ENCODE assay signal across 1 cellular context in genomic region chr9:6646028-6646636, GRCh38.
TF ChIP-seq lines count a peak whose summit lies in the region.

No MANE protein-coding gene starts in this region.

TF ChIP-seq in HepG2, 621 proteins besides CTCF, POLR2A, EP300 and RAD21 (continued from another document):
- TF ChIP-seq ARID3A (IDR thresholded peaks at IDR 0.05; ENCODE audit: low read depth, low read length) (no peak), THAP9 (CRISPR knock-in tag; IDR thresholded peaks at IDR 0.05; ENCODE audit: borderline replicate concordance) (no peak), ZNF629 (CRISPR knock-in tag; conservative IDR thresholded peaks at IDR 0.05) (no peak), ZKSCAN5 (CRISPR knock-in tag; IDR thresholded peaks at IDR 0.05) (no peak), ZNF576 (CRISPR knock-in tag; IDR thresholded peaks at IDR 0.05) (no peak), PHF5A (CRISPR knock-in tag; IDR thresholded peaks at IDR 0.05; ENCODE audit: low read depth, unreplicated experiment) (no peak), HDAC2 (CRISPR knock-in tag; IDR thresholded peaks at IDR 0.05) (no peak), MED8 (CRISPR knock-in tag; IDR thresholded peaks at IDR 0.05; ENCODE audit: insufficient replicate concordance) (no peak), GATAD1 (CRISPR knock-in tag; IDR thresholded peaks at IDR 0.05) (no peak), ISL2 (CRISPR knock-in tag; IDR thresholded peaks at IDR 0.05) (0 out of 2 replicates have a peak, but pooled peaks have one; percentile 14), MYC (CRISPR knock-in tag; IDR thresholded peaks at IDR 0.05; ENCODE audit: borderline replicate concordance) (no peak), ZBTB49 (CRISPR knock-in tag; IDR thresholded peaks at IDR 0.05; ENCODE audit: borderline replicate concordance) (no peak), KLF11 (CRISPR knock-in tag; IDR thresholded peaks at IDR 0.05) (0 out of 2 replicates have a peak, but pooled peaks have one; percentile 3), ZBTB42 (CRISPR knock-in tag; IDR thresholded peaks at IDR 0.05) (no peak), ZNF607 (CRISPR knock-in tag; IDR thresholded peaks at IDR 0.05; ENCODE audit: borderline replicate concordance) (peak; percentile 88; the same call in 1 of the 2 replicates), ZFP90 (CRISPR knock-in tag; IDR thresholded peaks at IDR 0.05; ENCODE audit: borderline replicate concordance) (no peak), ARID2 (CRISPR knock-in tag; IDR thresholded peaks at IDR 0.05; ENCODE audit: borderline replicate concordance) (0 out of 2 replicates have a peak, but pooled peaks have one; percentile 14), ZNF552 (CRISPR knock-in tag; IDR thresholded peaks at IDR 0.05; ENCODE audit: borderline replicate concordance) (no peak), ZNF407 (CRISPR knock-in tag; IDR thresholded peaks at IDR 0.05; ENCODE audit: not compliant biosample characterization) (no peak), TERF1 (CRISPR knock-in tag; IDR thresholded peaks at IDR 0.05) (no peak), ZSCAN9 (CRISPR knock-in tag; IDR thresholded peaks at IDR 0.05; ENCODE audit: borderline replicate concordance) (no peak), SP2 (CRISPR knock-in tag; IDR thresholded peaks at IDR 0.05) (0 out of 2 replicates have a peak, but pooled peaks have one; percentile 4), SNAPC2 (CRISPR knock-in tag; IDR thresholded peaks at IDR 0.05) (no peak), TOPORS (CRISPR knock-in tag; IDR thresholded peaks at IDR 0.05) (0 out of 2 replicates have a peak, but pooled peaks have one; percentile 28), DDIT3 (CRISPR knock-in tag; IDR thresholded peaks at IDR 0.05) (no peak), ASH2L (IDR thresholded peaks at IDR 0.05; ENCODE audit: insufficient read length, low read depth, low read length) (no peak), ZNF572 (CRISPR knock-in tag; IDR thresholded peaks at IDR 0.05) (0 out of 2 replicates have a peak, but pooled peaks have one; percentile 33), PHF21A (CRISPR knock-in tag; IDR thresholded peaks at IDR 0.05) (0 out of 2 replicates have a peak, but pooled peaks have one; percentile 9), ZNF709 (CRISPR knock-in tag; IDR thresholded peaks at IDR 0.05) (no peak)
